Comparison of ENCODE assay signal across 30 cellular contexts in the genomic region with DNA sequence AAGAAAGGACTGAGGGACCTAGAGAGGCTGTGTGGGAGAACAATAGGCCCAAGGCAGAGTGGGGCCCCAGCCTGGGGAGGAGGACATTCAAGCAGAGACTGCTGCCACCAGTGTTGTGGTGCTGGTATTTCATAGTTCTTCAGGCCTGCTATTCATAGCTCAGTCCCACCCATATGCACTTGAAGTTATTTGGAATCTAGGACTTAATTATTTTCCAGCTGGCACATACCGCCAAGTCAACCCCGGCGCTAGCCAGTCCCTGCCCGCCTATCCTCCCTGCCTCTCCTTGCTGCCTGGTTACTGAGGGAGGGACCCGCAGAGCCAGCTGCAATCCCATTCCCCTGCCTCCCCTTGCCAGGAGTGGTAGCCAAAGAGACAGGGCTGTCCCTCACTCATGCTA.
DNase-seq lines count a peak whose midpoint lies in the region; ATAC-seq and TF ChIP-seq lines count a peak whose summit lies in the region.
"Had no signal": no experiment of that assay in that cellular context is flagged by ENCODE, and none has a peak within 500 bp of the region (broad histone marks: within the 10 kb centered on the region; RNA-seq: fewer than 3 reads in every experiment).

No MANE protein-coding gene starts in this region.

- no peaks in the 10 kb centered on the region for H3K4me1 Mint-ChIP-seq in stimulated activated naive CD8-positive, alpha-beta T cell treated with anti-CD3 and anti-CD28 coated beads, Interleukin-15, Interleukin-2, amounts not matched to agents 100 ng/mL and 50 ng/mL, for 24 hours (ENCODE audit: low read depth)
- H3K4me1 Mint-ChIP-seq: activated T-helper 17 cell treated with anti-CD3 and anti-CD28 coated beads, Interleukin-2, amount 50 U/mL, for 72 hours had no signal

- H3K4me3 ChIP-seq in fibroblast of the aortic adventitia (ENCODE audit: low read depth, low read length) (no peak overlapping the region), left lung (no peak overlapping the region)
- H3K4me3 ChIP-seq: adrenal gland, MG63, SJCRH30, smooth muscle cell, uterus had no signal

- intact Hi-C loops in left lung (cut with DNase I): no loop called here

- TF ChIP-seq CTCF in fibroblast of the aortic adventitia (IDR thresholded peaks at IDR 0.05; ENCODE audit: insufficient read depth, low read length): no peak
- TF ChIP-seq CTCF in left lung (IDR thresholded peaks at IDR 0.05): no peak

- H3K9me3 ChIP-seq in left lung: peaks cover 0 to 6% of the 10 kb centered on the region in 2 donors
- H3K9me3 ChIP-seq: adrenal gland, SJCRH30, uterus had no signal

- no peaks in the 10 kb centered on the region for H3K36me3 ChIP-seq in left lung
- H3K36me3 ChIP-seq: adrenal gland, brain microvascular endothelial cell, MG63, SJCRH30, uterus, WERI-Rb-1 had no signal

- H3K27me3 Mint-ChIP-seq in stimulated activated naive CD8-positive, alpha-beta T cell treated with anti-CD3 and anti-CD28 coated beads, Interleukin-15, Interleukin-2, amounts not matched to agents 100 ng/mL and 50 ng/mL, for 24 hours: no peaks in the 10 kb centered on the region
- H3K27me3 Mint-ChIP-seq: activated naive CD4-positive, alpha-beta T cell treated with anti-CD3 and anti-CD28 coated beads, Interleukin-2, amount 10 ng/mL, durations not matched to agents 7 days and 5 days; activated T-helper 17 cell treated with anti-CD3 and anti-CD28 coated beads, Interleukin-2, amount 50 U/mL, for 72 hours; CD4-positive, alpha-beta T cell had no signal

- H3K27ac ChIP-seq in left lung: no peak overlapping the region
- H3K27ac ChIP-seq: adrenal gland, brain microvascular endothelial cell, HL-60, KMS-11, SJCRH30, uterus had no signal

- H3K4me1 ChIP-seq in left lung: peaks cover 0 to 3% of the 10 kb centered on the region in 2 donors
- H3K4me1 ChIP-seq: adrenal gland, SJCRH30, uterus had no signal

- H3K27me3 ChIP-seq in left lung: no peaks in the 10 kb centered on the region
- H3K27me3 ChIP-seq: adrenal gland, brain microvascular endothelial cell, MG63, SJCRH30, uterus had no signal

- DNase-seq in stimulated activated naive CD8-positive, alpha-beta T cell treated with anti-CD3 and anti-CD28 coated beads, Interleukin-15, Interleukin-2, amounts not matched to agents 100 U/mL and 50 U/mL, for 24 hours: no peak
- peak; percentile 32 for DNase-seq in fibroblast of the aortic adventitia (ENCODE audit: low read depth)
- DNase-seq in left lung: peak in 1 of 2 donors; percentile 53
- no peak for DNase-seq in SHP77 treated with DMSO at 0.1 percent for 48 hours (lab: John Stamatoyannopoulos, UW)
- no peak for DNase-seq in NAMALWA (ENCODE audit: low spot score)
- DNase-seq in glomerular visceral epithelial cell (ENCODE audit: extremely low spot score): no peak
- DNase-seq: activated CD4-positive, alpha-beta T cell treated with anti-CD3 and anti-CD28 coated beads for 4 hours; activated naive CD4-positive, alpha-beta T cell treated with anti-CD3 and anti-CD28 coated beads, Interleukin-2, amount 10 ng/mL, durations not matched to agents 7 days and 5 days; adrenal gland; AML-193; brain microvascular endothelial cell; CD4-positive, alpha-beta T cell; glutamatergic neuron; H7; MG63; natural killer cell; NCI-H1105 treated with DMSO at 0.1 percent for 48 hours; NCI-H1930; occipital lobe; SJCRH30; stimulated activated naive CD4-positive, alpha-beta T cell treated with Interleukin-2 at 50 U/mL for 16 hours; T-helper 9 cell; uterus; WERI-Rb-1 had no signal

- H3K9me3 Mint-ChIP-seq in stimulated activated naive CD8-positive, alpha-beta T cell treated with anti-CD3 and anti-CD28 coated beads, Interleukin-15, Interleukin-2, amounts not matched to agents 100 ng/mL and 50 ng/mL, for 24 hours: peaks cover 34% of the 10 kb centered on the region
- H3K9me3 Mint-ChIP-seq: activated T-helper 17 cell treated with anti-CD3 and anti-CD28 coated beads, Interleukin-2, amount 50 U/mL, for 72 hours had no signal

- peaks cover 30% of the 10 kb centered on the region for H3K36me3 Mint-ChIP-seq in stimulated activated naive CD8-positive, alpha-beta T cell treated with anti-CD3 and anti-CD28 coated beads, Interleukin-15, Interleukin-2, amounts not matched to agents 100 ng/mL and 50 ng/mL, for 24 hours (ENCODE audit: low read depth)
- H3K36me3 Mint-ChIP-seq: natural killer cell had no signal

- ATAC-seq in stimulated activated naive CD8-positive, alpha-beta T cell treated with anti-CD3 and anti-CD28 coated beads, Interleukin-15, Interleukin-2, amounts not matched to agents 100 U/mL and 50 U/mL, for 24 hours: no peak
- ATAC-seq in left lung: peak; percentile 90
- no peak for ATAC-seq in GM21390 (IDR thresholded peaks at IDR 0.05; ENCODE audit: unreplicated experiment)
- ATAC-seq: activated T-helper 17 cell treated with anti-CD3 and anti-CD28 coated beads, Interleukin-2, amount 50 U/mL, for 72 hours; natural killer cell had no signal

- H3K27ac Mint-ChIP-seq in stimulated activated naive CD8-positive, alpha-beta T cell treated with anti-CD3 and anti-CD28 coated beads, Interleukin-15, Interleukin-2, amounts not matched to agents 100 ng/mL and 50 ng/mL, for 24 hours: peak overlapping the region; percentile 7
- H3K27ac Mint-ChIP-seq: activated naive CD4-positive, alpha-beta T cell treated with anti-CD3 and anti-CD28 coated beads, Interleukin-2, amount 10 ng/mL, durations not matched to agents 7 days and 5 days; activated T-helper 17 cell treated with anti-CD3 and anti-CD28 coated beads, Interleukin-2, amount 50 U/mL, for 72 hours; CD4-positive, alpha-beta T cell; natural killer cell had no signal

- no peak overlapping the region for H3K4me3 Mint-ChIP-seq in stimulated activated naive CD8-positive, alpha-beta T cell treated with anti-CD3 and anti-CD28 coated beads, Interleukin-15, Interleukin-2, amounts not matched to agents 100 ng/mL and 50 ng/mL, for 24 hours
- H3K4me3 Mint-ChIP-seq: activated naive CD4-positive, alpha-beta T cell treated with anti-CD3 and anti-CD28 coated beads, Interleukin-2, amount 10 ng/mL, durations not matched to agents 7 days and 5 days; activated T-helper 17 cell treated with anti-CD3 and anti-CD28 coated beads, Interleukin-2, amount 50 U/mL, for 72 hours; CD4-positive, alpha-beta T cell; natural killer cell had no signal
